ENCODE assay signal across 14 cellular contexts in genomic region chr4:185742766-185743165, GRCh38.
DNase-seq lines count a peak whose midpoint lies in the region; ATAC-seq, FAIRE-seq and TF ChIP-seq lines count a peak whose summit lies in the region.
"Had no signal": no experiment of that assay in that cellular context is flagged by ENCODE, and none has a peak within 500 bp of the region (broad histone marks: within the 10 kb centered on the region; RNA-seq: fewer than 3 reads in every experiment).

No MANE protein-coding gene starts in this region.

- H2BK12ac ChIP-seq in H1 (ENCODE audit: low read depth, low read length), result no peak overlapping the region

- H2BK20ac ChIP-seq in IMR-90 (ENCODE audit: low read depth, low read length) (no peak overlapping the region), H1 (ENCODE audit: low read length) (no peak overlapping the region)

- no peak overlapping the region for H3K4me3 ChIP-seq in IMR-90 (ENCODE audit: insufficient read depth, low read depth, low read length)
- H3K4me3 ChIP-seq in H1 (ENCODE audit: extremely low read depth in 1 of 4, insufficient read depth in 2 of 4, low read depth in 3 of 4, low read length in 4 of 4), result no peak overlapping the region
- H3K4me3 ChIP-seq: lower lobe of right lung, spleen had no signal

- peaks cover 1% of the 10 kb centered on the region; the same call in 1 of the 2 replicates for H3K4me1 ChIP-seq in IMR-90 (ENCODE audit: control insufficient read depth, insufficient read depth, low read length)
- H3K4me1 ChIP-seq in H1 (replicated peaks in 1 of 4; ENCODE audit: control insufficient read depth in 3 of 4, insufficient read depth in 4 of 4, low read length in 3 of 4), result peaks cover 1 to 17% (median 15%) of the 10 kb centered on the region in 4 experiments

- no peak for TF ChIP-seq CTCF in IMR-90 (conservative IDR thresholded peaks at IDR 0.05; ENCODE audit: low read depth, low read length)
- TF ChIP-seq CTCF in H1 (IDR thresholded peaks at IDR 0.05; ENCODE audit: control extremely low read depth in 1 of 3, insufficient read depth in 1 of 3, low read depth in 1 of 3, low read length in 3 of 3), result no peak
- TF ChIP-seq CTCF in CD4-positive, alpha-beta T cell (IDR thresholded peaks at IDR 0.05), result no peak

- H3K27me3 ChIP-seq in IMR-90 (ENCODE audit: control insufficient read depth, insufficient read depth, low read length) (peaks cover 44% of the 10 kb centered on the region), H1 (replicated peaks in 1 of 4; ENCODE audit: control insufficient read depth in 3 of 4, extremely low read depth in 1 of 4, insufficient read depth in 3 of 4, low read length in 3 of 4) (no peaks in the 10 kb centered on the region)
- H3K27me3 ChIP-seq in CD4-positive, alpha-beta T cell (ENCODE audit: control insufficient read depth, insufficient read depth, low read length), result no peaks in the 10 kb centered on the region
- H3K27me3 ChIP-seq: spleen had no signal

- no peak overlapping the region for H3K4ac ChIP-seq in IMR-90 (ENCODE audit: low read depth, low read length)
- H3K4ac ChIP-seq in H1 (replicated peaks; ENCODE audit: insufficient read length, low read depth, low read length), result no peak overlapping the region

- H2BK15ac ChIP-seq in IMR-90 (ENCODE audit: low read depth, low read length) (no peak overlapping the region), H1 (ENCODE audit: low read length) (no peak overlapping the region)

- H3K56ac ChIP-seq in IMR-90 (ENCODE audit: extremely low read depth, insufficient read depth, low read length) (no peak overlapping the region), H1 (replicated peaks; ENCODE audit: insufficient read length, low read depth, low read length) (no peak overlapping the region)

- H2BK5ac ChIP-seq in IMR-90 (ENCODE audit: low read depth, low read length, poor library complexity, severe bottlenecking), result no peak overlapping the region
- H2BK5ac ChIP-seq in H1 (ENCODE audit: low read depth, low read length), result no peak overlapping the region

- no peak overlapping the region for H3K18ac ChIP-seq in IMR-90 (ENCODE audit: low read depth, low read length)
- H3K18ac ChIP-seq in H1 (ENCODE audit: extremely low read depth, low read length), result no peak overlapping the region

- POLR2A ChIA-PET in IMR-90 (lab: Charles Lee; ENCODE audit: unreplicated experiment) (no interaction called here), H1 (lab: Charles Lee; ENCODE audit: partially characterized antibody) (interaction anchor here (0.7 kb wide), 1 partner anchor 97 kb away, joined by 3 read pairs; no protein-coding TSS in a partner anchor)
- POLR2A ChIA-PET in CD4-positive, alpha-beta T cell (lab: Charles Lee), result no interaction called here

- H3K4me3 Mint-ChIP-seq in CD4-positive, alpha-beta T cell, result no peak overlapping the region
- H3K4me3 Mint-ChIP-seq: activated naive CD8-positive, alpha-beta T cell treated with anti-CD3 and anti-CD28 coated beads for 36 hours; stimulated activated naive CD8-positive, alpha-beta T cell treated with anti-CD3 and anti-CD28 coated beads, Interleukin-15, amount 100 ng/mL, for 72 hours had no signal

- no peak overlapping the region for H3K4me2 ChIP-seq in IMR-90 (ENCODE audit: low read depth, low read length)
- no peak overlapping the region for H3K4me2 ChIP-seq in H1 (ENCODE audit: insufficient read depth in 1 of 2, low read depth in 2 of 2, low read length in 2 of 2)

- no peaks in the 10 kb centered on the region for H3K4me1 Mint-ChIP-seq in CD4-positive, alpha-beta T cell (ENCODE audit: low read depth)
- H3K4me1 Mint-ChIP-seq: activated naive CD8-positive, alpha-beta T cell treated with anti-CD3 and anti-CD28 coated beads for 36 hours; stimulated activated naive CD8-positive, alpha-beta T cell treated with anti-CD3 and anti-CD28 coated beads, Interleukin-15, amount 100 ng/mL, for 72 hours had no signal

- TF ChIP-seq POLR2A in IMR-90 (IDR thresholded peaks at IDR 0.05; ENCODE audit: low read depth, low read length) (no peak), H1 (IDR thresholded peaks at IDR 0.05; ENCODE audit: control extremely low read depth in 1 of 2, low read depth in 2 of 2, low read length in 2 of 2) (no peak)

- H3K9me3 ChIP-seq in IMR-90 (ENCODE audit: control insufficient read depth, insufficient read depth, low read length), result peaks cover 5% of the 10 kb centered on the region
- no peaks in the 10 kb centered on the region for H3K9me3 ChIP-seq in H1 (ENCODE audit: insufficient read depth in 2 of 2, low read depth in 1 of 2, low read length in 1 of 2)
- no peaks in the 10 kb centered on the region for H3K9me3 ChIP-seq in CD4-positive, alpha-beta T cell (ENCODE audit: control insufficient read depth, low read length)
- H3K9me3 ChIP-seq: lower lobe of right lung, spleen had no signal

- no peak for TF ChIP-seq EP300 in H1 (IDR thresholded peaks at IDR 0.05; ENCODE audit: borderline replicate concordance in 1 of 2, low read depth in 2 of 2, low read length in 2 of 2)

- no peak overlapping the region for H3K27ac ChIP-seq in IMR-90 (ENCODE audit: insufficient read depth, low read length)
- H3K27ac ChIP-seq in H1 (ENCODE audit: low read depth, low read length), result no peak overlapping the region
- no peak overlapping the region for H3K27ac ChIP-seq in CD4-positive, alpha-beta T cell (ENCODE audit: low read depth, low read length)
- H3K27ac ChIP-seq: lower lobe of right lung, spleen had no signal

- no peak overlapping the region for H2AK5ac ChIP-seq in IMR-90 (ENCODE audit: low read depth, low read length)
- no peak overlapping the region; the same call in 1 of the 2 replicates for H2AK5ac ChIP-seq in H1 (ENCODE audit: low read depth, low read length)

- H2BK120ac ChIP-seq in IMR-90 (ENCODE audit: low read depth, low read length), result no peak overlapping the region
- H2BK120ac ChIP-seq in H1 (replicated peaks; ENCODE audit: low read depth, low read length), result no peak overlapping the region

- H3K27ac Mint-ChIP-seq in CD4-positive, alpha-beta T cell, result no peak overlapping the region
- H3K27ac Mint-ChIP-seq: activated naive CD8-positive, alpha-beta T cell treated with anti-CD3 and anti-CD28 coated beads for 36 hours; stimulated activated naive CD8-positive, alpha-beta T cell treated with anti-CD3 and anti-CD28 coated beads, Interleukin-15, amount 100 ng/mL, for 72 hours had no signal

- no peak for FAIRE-seq in H1 (lab: Jason Lieb, UNC)

- H3K36me3 Mint-ChIP-seq in CD4-positive, alpha-beta T cell (ENCODE audit: low read depth), result no peaks in the 10 kb centered on the region
- H3K36me3 Mint-ChIP-seq: activated naive CD8-positive, alpha-beta T cell treated with anti-CD3 and anti-CD28 coated beads for 36 hours had no signal

- H3K36me3 ChIP-seq in IMR-90 (ENCODE audit: control insufficient read depth, insufficient read depth, low read length), result no peaks in the 10 kb centered on the region
- no peaks in the 10 kb centered on the region for H3K36me3 ChIP-seq in H1 (ENCODE audit: control insufficient read depth in 2 of 4, insufficient read depth in 4 of 4, low read length in 3 of 4)
- H3K36me3 ChIP-seq: lower lobe of right lung, spleen had no signal

- TF ChIP-seq RAD21 in IMR-90 (IDR thresholded peaks at IDR 0.05; ENCODE audit: low read length), result no peak
- no peak for TF ChIP-seq RAD21 in H1 (IDR thresholded peaks at IDR 0.05 in 1 of 2, conservative IDR thresholded peaks at IDR 0.05 in 1 of 2; ENCODE audit: low read depth in 2 of 2, low read length in 2 of 2)

- no peak overlapping the region for H3K9ac ChIP-seq in IMR-90 (ENCODE audit: low read depth, low read length)
- H3K9ac ChIP-seq in H1 (replicated peaks in 1 of 4; ENCODE audit: extremely low read depth in 1 of 4, low read depth in 3 of 4, low read length in 3 of 4), result no peak overlapping the region

- H2AFZ ChIP-seq in IMR-90 (replicated peaks; ENCODE audit: low read length, poor library complexity) (peak overlapping the region; percentile 65), H1 (ENCODE audit: low read length) (no peak overlapping the region)

- no peak overlapping the region for H2AK9ac ChIP-seq in IMR-90 (replicated peaks; ENCODE audit: low read depth, low read length, poor library complexity)

- dilution Hi-C loops in IMR-90 (cut with HindIII; ENCODE audit: low sequenced_read_pairs, unreplicated experiment), result no loop called here

- no peaks in the 10 kb centered on the region for H3K9me3 Mint-ChIP-seq in CD4-positive, alpha-beta T cell
- H3K9me3 Mint-ChIP-seq: activated naive CD8-positive, alpha-beta T cell treated with anti-CD3 and anti-CD28 coated beads for 36 hours; stimulated activated naive CD8-positive, alpha-beta T cell treated with anti-CD3 and anti-CD28 coated beads, Interleukin-15, amount 100 ng/mL, for 72 hours had no signal

- no TSS peak for BruUV-seq in IMR-90 (replicated peaks; lab: Mats Ljungman, UMichigan)

- peaks cover 0 to 17% of the 10 kb centered on the region in 2 experiments; a peak in 1 of 4 replicates for H3K79me2 ChIP-seq in H1 (ENCODE audit: control insufficient read depth in 1 of 2, insufficient read depth in 2 of 2, low read length in 2 of 2)

- CTCF ChIA-PET in IMR-90 (lab: Yijun Ruan, JAX), result no interaction called here
- CTCF ChIA-PET in H1 (lab: Charles Lee; ENCODE audit: partially characterized antibody), result no interaction called here
- CTCF ChIA-PET in CD4-positive, alpha-beta T cell (lab: Charles Lee), result no interaction called here

- H4K91ac ChIP-seq in IMR-90 (ENCODE audit: insufficient read depth, low read depth, low read length) (no peak overlapping the region), H1 (replicated peaks; ENCODE audit: insufficient read length, low read length) (peak overlapping the region; percentile 7)

- intact Hi-C loops in IMR-90 (cut with micrococcal nuclease), result no loop called here
- intact Hi-C loops in CD4-positive, alpha-beta T cell (cut with DNase I, micrococcal nuclease), result no loop called here

- in situ Hi-C loops in Caki2 (cut with HindIII; ENCODE audit: low pct_unique_long_range_greater_than_20kb, low sequenced_read_pairs), result no loop called here
- in situ Hi-C loops in IMR-90 (cut with MboI; ENCODE audit: low sequenced_read_pairs), result no loop called here

- no peak overlapping the region for H4K5ac ChIP-seq in IMR-90 (ENCODE audit: low read depth, low read length)
- H4K5ac ChIP-seq in H1 (ENCODE audit: insufficient read length, low read depth, low read length), result no peak overlapping the region

- peaks cover 17% of the 10 kb centered on the region for H3K27me3 Mint-ChIP-seq in CD4-positive, alpha-beta T cell

- H3K79me1 ChIP-seq in IMR-90 (ENCODE audit: low read depth in 1 of 2, low read length in 2 of 2) (no peaks in the 10 kb centered on the region), H1 (ENCODE audit: low read depth, low read length) (peaks cover 2% of the 10 kb centered on the region; the same call in 1 of the 2 replicates)

- H4K20me1 ChIP-seq in IMR-90 (ENCODE audit: insufficient read depth, low read length) (no peaks in the 10 kb centered on the region), H1 (replicated peaks in 1 of 2; ENCODE audit: control insufficient read depth in 1 of 2, insufficient read depth in 2 of 2, low read length in 2 of 2) (peaks cover 0 to 2% of the 10 kb centered on the region in 2 experiments)

- peak; percentile 11 for DNase-seq in Caki2 (ENCODE audit: low read depth)
- no peak for DNase-seq in IMR-90
- DNase-seq in H1 (ENCODE audit: low read depth in 1 of 2, low spot score in 2 of 2), result no peak
- no peak for DNase-seq in CD4-positive, alpha-beta T cell
- no peak for DNase-seq in stimulated activated CD4-positive, alpha-beta T cell treated with anti-CD3 and anti-CD28 coated beads, Interleukin-15, amount 100 ng/mL, for 24 hours
- DNase-seq in globus pallidus (ENCODE audit: low spot score), result no peak
- DNase-seq in activated CD4-positive, alpha-beta T cell treated with anti-CD3 and anti-CD28 coated beads, Interleukin-2, amount 50 U/mL, for 48 hours, result no peak
- DNase-seq: activated CD4-positive, CD25-positive, alpha-beta regulatory T cell; activated naive CD8-positive, alpha-beta T cell treated with anti-CD3 and anti-CD28 coated beads for 36 hours; C1 segment of cervical spinal cord; lower lobe of right lung; spleen; stimulated activated naive CD8-positive, alpha-beta T cell treated with anti-CD3 and anti-CD28 coated beads, Interleukin-15, amount 100 ng/mL, for 72 hours had no signal

- H3K9me1 ChIP-seq in IMR-90 (ENCODE audit: insufficient read depth, low read length), result no peaks in the 10 kb centered on the region

- WGBS in IMR-90 (ENCODE audit: extremely low coverage in 2 of 2, insufficient read length in 1 of 2), 2 experiments, result 77% methylated on average over 4 of the region's 8 CpGs; no CpG with 5 or more reads in 1 of the 2 experiments
- 93% methylated on average over 8 of the region's 8 CpGs; no CpG with 5 or more reads in 1 of the 2 experiments for WGBS in H1 (ENCODE audit: extremely low coverage in 1 of 2, insufficient coverage in 1 of 2, insufficient read length in 1 of 2, insufficient replicate concordance in 2 of 2, low coverage in 1 of 2, low lambda C conversion rate in 2 of 2, missing lambda C conversion rate in 1 of 2), 2 experiments

- H4K8ac ChIP-seq in IMR-90 (ENCODE audit: low read depth in 2 of 2, low read length in 2 of 2) (no peak overlapping the region), H1 (ENCODE audit: extremely low read depth, insufficient read depth, low read length) (no peak overlapping the region)

- no peak overlapping the region for H3K23ac ChIP-seq in IMR-90 (ENCODE audit: low read depth, low read length)
- no peak overlapping the region for H3K23ac ChIP-seq in H1 (ENCODE audit: insufficient read length)

- ATAC-seq in GM21360 (IDR thresholded peaks at IDR 0.05; ENCODE audit: unreplicated experiment), result peak; percentile 61
- ATAC-seq in IMR-90 (ENCODE audit: low read depth), result no peak
- ATAC-seq in CD4-positive, alpha-beta T cell (ENCODE audit: poor library complexity), result no peak
- ATAC-seq: stimulated activated naive CD8-positive, alpha-beta T cell treated with anti-CD3 and anti-CD28 coated beads, Interleukin-15, amount 100 ng/mL, for 72 hours had no signal

- H3K23me2 ChIP-seq in H1 (ENCODE audit: low read depth, low read length), result peaks cover 6% of the 10 kb centered on the region; the same call in 1 of the 2 replicates

- no peak overlapping the region for H3K14ac ChIP-seq in IMR-90 (replicated peaks; ENCODE audit: low read depth, low read length)
- no peak overlapping the region for H3K14ac ChIP-seq in H1 (ENCODE audit: insufficient read length)
